In the genomic region with DNA sequence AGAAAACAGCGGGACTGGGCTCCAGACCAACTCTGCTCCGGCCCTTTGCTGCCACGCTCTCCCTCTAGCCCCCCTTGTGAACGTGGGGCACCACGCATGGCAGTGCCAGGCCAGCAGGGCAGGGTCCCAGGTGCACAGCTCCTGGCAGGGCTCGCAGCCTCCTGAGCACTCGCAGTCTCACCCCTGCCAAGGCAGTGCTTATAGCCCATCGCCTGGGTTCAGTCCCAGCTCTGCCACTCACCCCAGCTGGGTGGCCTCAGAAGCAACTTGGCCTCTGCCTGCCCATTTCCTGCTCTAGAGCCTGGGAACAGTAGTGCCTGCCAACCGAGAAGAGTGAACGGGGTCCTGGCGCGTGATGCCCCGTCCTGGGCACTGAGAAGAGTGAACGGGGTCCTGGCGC, we compare ENCODE assay signal across 14 cellular contexts. TPM values are rescaled to one million over a fixed set of nuclear protein-coding genes. Genes with fewer than 3 reads are reported as not detected.
A peak's percentile ranks its signal among the peaks of the same experiment; 100 is the strongest.
DNase-seq lines count a peak whose midpoint lies in the region; ATAC-seq and TF ChIP-seq lines count a peak whose summit lies in the region.
"Had no signal": no experiment of that assay in that cellular context is flagged by ENCODE, and none has a peak within 500 bp of the region (broad histone marks: within the 10 kb centered on the region; RNA-seq: fewer than 3 reads in every experiment).

No MANE protein-coding gene starts in this region.

- ATAC-seq in Right ventricle myocardium superior (ENCODE audit: poor library complexity) (no peak), WTC11 (no peak), upper lobe of right lung (no peak), GM21529 (IDR thresholded peaks at IDR 0.05; ENCODE audit: unreplicated experiment) (no peak)
- no peak for ATAC-seq in activated CD4-positive, CD25-positive, alpha-beta regulatory T cell treated with anti-CD3 and anti-CD28 coated beads, Interleukin-2, amount 50 U/mL, for 24 hours
- ATAC-seq: HCT116 had no signal

- no peak overlapping the region for H2BK120ac ChIP-seq in mesenchymal stem cell (ENCODE audit: low read depth, low read length)

- no peak overlapping the region for H3K4ac ChIP-seq in mesenchymal stem cell (ENCODE audit: low read depth in 1 of 2, low read length in 2 of 2)

- no peak overlapping the region for H3K9ac ChIP-seq in mesenchymal stem cell (ENCODE audit: low read length)
- H3K9ac ChIP-seq: GM23248 had no signal

- H4K8ac ChIP-seq in mesenchymal stem cell (ENCODE audit: low read length): no peak overlapping the region

- H3K4me1 ChIP-seq in mesenchymal stem cell (ENCODE audit: control insufficient read depth, insufficient read depth, low read depth, low read length) (peaks cover 5% of the 10 kb centered on the region), upper lobe of right lung (no peaks in the 10 kb centered on the region)

- 93% methylated on average over 14 of the region's 15 CpGs for WGBS in mesenchymal stem cell

- H3K9me3 ChIP-seq in mesenchymal stem cell (ENCODE audit: control insufficient read depth, low read length) (peaks cover 8% of the 10 kb centered on the region), upper lobe of right lung (no peaks in the 10 kb centered on the region)

- H2BK5ac ChIP-seq in mesenchymal stem cell (ENCODE audit: low read depth, low read length, poor library complexity, severe bottlenecking): no peak overlapping the region

- H2AFZ ChIP-seq in mesenchymal stem cell (ENCODE audit: low read depth, low read length): no peak overlapping the region
- H2AFZ ChIP-seq: GM23248 had no signal

- no peak overlapping the region for H3K14ac ChIP-seq in mesenchymal stem cell (ENCODE audit: low read length in 2 of 2)

- H3K4me2 ChIP-seq in mesenchymal stem cell (ENCODE audit: low read length, poor library complexity, severe bottlenecking): no peak overlapping the region

- POLR2A ChIA-PET in WTC11 (lab: Charles Lee): no interaction called here

- intact Hi-C loops in Right ventricle myocardium superior (cut with DNase I): no loop called here
- intact Hi-C loops in cardiac septum (cut with DNase I): no loop called here
- intact Hi-C loops in upper lobe of right lung (cut with DNase I): no loop called here

- H3K36me3 Mint-ChIP-seq in WTC11: peaks cover 4% of the 10 kb centered on the region
- H3K36me3 Mint-ChIP-seq: CD4-positive, alpha-beta memory T cell; IgD-negative memory B cell had no signal

- H3K27ac ChIP-seq in mesenchymal stem cell (ENCODE audit: low read length, poor library complexity, severe bottlenecking) (no peak overlapping the region), upper lobe of right lung (no peak overlapping the region)
- H3K27ac ChIP-seq: GM23248 had no signal

- no peaks in the 10 kb centered on the region for H3K79me1 ChIP-seq in mesenchymal stem cell (replicated peaks; ENCODE audit: low read length, poor library complexity, severe bottlenecking)

- no peak overlapping the region for H3K4me3 ChIP-seq in mesenchymal stem cell (ENCODE audit: insufficient read depth in 1 of 2, low read depth in 1 of 2, low read length in 2 of 2)
- no peak overlapping the region for H3K4me3 ChIP-seq in upper lobe of right lung
- H3K4me3 ChIP-seq: GM23248 had no signal

- no peak overlapping the region for H3K4me3 Mint-ChIP-seq in WTC11
- H3K4me3 Mint-ChIP-seq: B cell; CD4-positive, alpha-beta memory T cell; IgD-negative memory B cell had no signal

- no peak overlapping the region for H2BK15ac ChIP-seq in mesenchymal stem cell (ENCODE audit: low read depth, poor library complexity, severe bottlenecking)

- TF ChIP-seq CTCF in WTC11 (IDR thresholded peaks at IDR 0.05) (no peak), upper lobe of right lung (IDR thresholded peaks at IDR 0.05) (no peak)

- H3K18ac ChIP-seq in mesenchymal stem cell (ENCODE audit: low read depth in 1 of 2, low read length in 2 of 2): no peak overlapping the region

- H2BK12ac ChIP-seq in mesenchymal stem cell (ENCODE audit: low read length in 2 of 2): no peak overlapping the region

- H2AK5ac ChIP-seq in mesenchymal stem cell (ENCODE audit: low read length, severe bottlenecking): no peak overlapping the region

- H3K23ac ChIP-seq in mesenchymal stem cell (ENCODE audit: low read length in 2 of 2): no peak overlapping the region

- H3K36me3 ChIP-seq in mesenchymal stem cell (ENCODE audit: control insufficient read depth in 1 of 2, insufficient read depth in 2 of 2, low read depth in 1 of 2, low read length in 2 of 2) (no peaks in the 10 kb centered on the region), upper lobe of right lung (no peaks in the 10 kb centered on the region)

- CTCF ChIA-PET in WTC11 (lab: Charles Lee): no interaction called here

- H3K27me3 Mint-ChIP-seq in WTC11 (ENCODE audit: low read depth): no peaks in the 10 kb centered on the region

- H4K91ac ChIP-seq in mesenchymal stem cell (ENCODE audit: low read length): peak overlapping the region; percentile 10

- no peak overlapping the region for H3K27ac Mint-ChIP-seq in WTC11
- H3K27ac Mint-ChIP-seq: B cell; CD4-positive, alpha-beta memory T cell; IgD-negative memory B cell had no signal

- H3K27me3 ChIP-seq in mesenchymal stem cell (ENCODE audit: control insufficient read depth in 1 of 2, insufficient read depth in 1 of 2, low read length in 2 of 2): peaks cover 9 to 16% of the 10 kb centered on the region in 2 experiments
- H3K27me3 ChIP-seq in upper lobe of right lung: no peaks in the 10 kb centered on the region

- peaks cover 3% of the 10 kb centered on the region; the same call in 1 of the 2 replicates for H3K4me1 Mint-ChIP-seq in WTC11

- H3K9me3 Mint-ChIP-seq in WTC11: peaks cover 12% of the 10 kb centered on the region

- DNase-seq in Right ventricle myocardium superior: peak; percentile 7
- DNase-seq in cardiac septum (ENCODE audit: low spot score): no peak
- DNase-seq in WTC11 (ENCODE audit: low spot score): peak; percentile 3
- DNase-seq in mesenchymal stem cell: no peak
- DNase-seq in upper lobe of right lung: peak; percentile 48
- DNase-seq: C1 segment of cervical spinal cord; CD4-positive, alpha-beta memory T cell; DMS79; GM23248 had no signal

TF ChIP-seq in WTC11, 78 proteins besides CTCF, POLR2A, EP300 and RAD21:
- TF ChIP-seq, protein P1, sequence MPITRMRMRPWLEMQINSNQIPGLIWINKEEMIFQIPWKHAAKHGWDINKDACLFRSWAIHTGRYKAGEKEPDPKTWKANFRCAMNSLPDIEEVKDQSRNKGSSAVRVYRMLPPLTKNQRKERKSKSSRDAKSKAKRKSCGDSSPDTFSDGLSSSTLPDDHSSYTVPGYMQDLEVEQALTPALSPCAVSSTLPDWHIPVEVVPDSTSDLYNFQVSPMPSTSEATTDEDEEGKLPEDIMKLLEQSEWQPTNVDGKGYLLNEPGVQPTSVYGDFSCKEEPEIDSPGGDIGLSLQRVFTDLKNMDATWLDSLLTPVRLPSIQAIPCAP (CRISPR knock-in tag; IDR thresholded peaks at IDR 0.05): no peak
- TF ChIP-seq, protein P2, sequence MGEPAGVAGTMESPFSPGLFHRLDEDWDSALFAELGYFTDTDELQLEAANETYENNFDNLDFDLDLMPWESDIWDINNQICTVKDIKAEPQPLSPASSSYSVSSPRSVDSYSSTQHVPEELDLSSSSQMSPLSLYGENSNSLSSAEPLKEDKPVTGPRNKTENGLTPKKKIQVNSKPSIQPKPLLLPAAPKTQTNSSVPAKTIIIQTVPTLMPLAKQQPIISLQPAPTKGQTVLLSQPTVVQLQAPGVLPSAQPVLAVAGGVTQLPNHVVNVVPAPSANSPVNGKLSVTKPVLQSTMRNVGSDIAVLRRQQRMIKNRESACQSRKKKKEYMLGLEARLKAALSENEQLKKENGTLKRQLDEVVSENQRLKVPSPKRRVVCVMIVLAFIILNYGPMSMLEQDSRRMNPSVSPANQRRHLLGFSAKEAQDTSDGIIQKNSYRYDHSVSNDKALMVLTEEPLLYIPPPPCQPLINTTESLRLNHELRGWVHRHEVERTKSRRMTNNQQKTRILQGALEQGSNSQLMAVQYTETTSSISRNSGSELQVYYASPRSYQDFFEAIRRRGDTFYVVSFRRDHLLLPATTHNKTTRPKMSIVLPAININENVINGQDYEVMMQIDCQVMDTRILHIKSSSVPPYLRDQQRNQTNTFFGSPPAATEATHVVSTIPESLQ (CRISPR knock-in tag; IDR thresholded peaks at IDR 0.05): no peak
- TF ChIP-seq, protein P3, sequence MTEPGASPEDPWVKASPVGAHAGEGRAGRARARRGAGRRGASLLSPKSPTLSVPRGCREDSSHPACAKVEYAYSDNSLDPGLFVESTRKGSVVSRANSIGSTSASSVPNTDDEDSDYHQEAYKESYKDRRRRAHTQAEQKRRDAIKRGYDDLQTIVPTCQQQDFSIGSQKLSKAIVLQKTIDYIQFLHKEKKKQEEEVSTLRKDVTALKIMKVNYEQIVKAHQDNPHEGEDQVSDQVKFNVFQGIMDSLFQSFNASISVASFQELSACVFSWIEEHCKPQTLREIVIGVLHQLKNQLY (CRISPR knock-in tag; IDR thresholded peaks at IDR 0.05): no peak
- TF ChIP-seq GRHL2 (CRISPR knock-in tag; IDR thresholded peaks at IDR 0.05; ENCODE audit: insufficient replicate concordance, severe bottlenecking): no peak
- no peak for TF ChIP-seq NFE2L1 (CRISPR knock-in tag; IDR thresholded peaks at IDR 0.05)
- TF ChIP-seq, protein P4, sequence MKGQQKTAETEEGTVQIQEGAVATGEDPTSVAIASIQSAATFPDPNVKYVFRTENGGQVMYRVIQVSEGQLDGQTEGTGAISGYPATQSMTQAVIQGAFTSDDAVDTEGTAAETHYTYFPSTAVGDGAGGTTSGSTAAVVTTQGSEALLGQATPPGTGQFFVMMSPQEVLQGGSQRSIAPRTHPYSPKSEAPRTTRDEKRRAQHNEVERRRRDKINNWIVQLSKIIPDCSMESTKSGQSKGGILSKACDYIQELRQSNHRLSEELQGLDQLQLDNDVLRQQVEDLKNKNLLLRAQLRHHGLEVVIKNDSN (CRISPR knock-in tag; IDR thresholded peaks at IDR 0.05): no peak
- TF ChIP-seq ZNF416 (CRISPR knock-in tag; IDR thresholded peaks at IDR 0.05): no peak
- TF ChIP-seq TCF7 (CRISPR knock-in tag; IDR thresholded peaks at IDR 0.05; ENCODE audit: low read depth): no peak

RNA-seq across cellular contexts. Expression of a gene that starts 36.3 kb away (rescaled TPM):
- total RNA-seq in Right ventricle myocardium superior (1.9 TPM), cardiac septum (0.94 TPM), WTC11 (2021) (2.9 to 3.4 TPM (median 3.3 TPM) in 3 replicates), upper lobe of right lung (0.52 TPM)
- polyA plus RNA-seq in mesenchymal stem cell (2013, experiment 1 of 2): 1.2 TPM
- polyA plus RNA-seq in mesenchymal stem cell (2013, experiment 2 of 2): 1.6 TPM
- total RNA-seq: B cell; CD4-positive, alpha-beta memory T cell had no signal
- polyA plus RNA-seq: CD4-positive, alpha-beta memory T cell; IgD-negative memory B cell had no signal

Comparison
In these comparisons a context has a peak if more than half of its experiments do, and no peak if none do; other contexts are left out.
1. DNase-seq: peak in Right ventricle myocardium superior (single experiment), WTC11 (single experiment) and upper lobe of right lung (single experiment); none in cardiac septum (single experiment) and mesenchymal stem cell (single experiment).